In genomic region chr9:123344273-123345096, GRCh38 we compare ENCODE assay signal across 1 cellular context.
TF ChIP-seq lines count a peak whose summit lies in the region.

No MANE protein-coding gene starts in this region.

TF ChIP-seq in H1, 55 proteins besides CTCF, POLR2A, EP300 and RAD21:
- TF ChIP-seq RFX5 (IDR thresholded peaks at IDR 0.05; ENCODE audit: borderline replicate concordance, low read depth, low read length) (no peak), TBP (IDR thresholded peaks at IDR 0.05; ENCODE audit: low read depth, low read length) (no peak), CHD1 (IDR thresholded peaks at IDR 0.05; ENCODE audit: low read depth, low read length) (no peak)
TF ChIP-seq in H1: peak in this region for 0.
